Comparison of ENCODE assay signal across 11 cellular contexts in genomic region chr9:19424176-19424779, GRCh38. TPM values are rescaled to one million over a fixed set of nuclear protein-coding genes. Genes with fewer than 3 reads are reported as not detected.
A peak's percentile ranks its signal among the peaks of the same experiment; 100 is the strongest.
DNase-seq lines count a peak whose midpoint lies in the region; ATAC-seq and TF ChIP-seq lines count a peak whose summit lies in the region.
"Had no signal": no experiment of that assay in that cellular context is flagged by ENCODE, and none has a peak within 500 bp of the region (broad histone marks: within the 10 kb centered on the region; RNA-seq: fewer than 3 reads in every experiment).

No MANE protein-coding gene starts in this region.

- ATAC-seq in GM18502 (IDR thresholded peaks at IDR 0.05; ENCODE audit: poor library complexity, unreplicated experiment) (peak; percentile 92), GM21526 (IDR thresholded peaks at IDR 0.05; ENCODE audit: low FRiP score, unreplicated experiment) (peak; percentile 85), HG03103 (IDR thresholded peaks at IDR 0.05; ENCODE audit: low read depth, unreplicated experiment) (peak; percentile 60)

- DNase-seq in fibroblast of pulmonary artery (ENCODE audit: low read depth) = peak; percentile 77
- no peak for DNase-seq in HPDE6-E6E7 (ENCODE audit: extremely low spot score)
- no peak for DNase-seq in activated CD8-positive, alpha-beta memory T cell treated with anti-CD3 and anti-CD28 coated beads, Interleukin-2, amount 50 U/mL, for 48 hours
- DNase-seq in mucosa of gallbladder (ENCODE audit: low spot score) = no peak
- no peak for DNase-seq in NCI-H1417 treated with DMSO at 0.1 percent for 48 hours (lab: John Stamatoyannopoulos, UW)
- DNase-seq: AML-193, brain microvascular endothelial cell, erythroblast had no signal

- H3K4me3 ChIP-seq in fibroblast of pulmonary artery (replicated peaks; ENCODE audit: low read depth, low read length) = no peak overlapping the region

- no peak for TF ChIP-seq CTCF in fibroblast of pulmonary artery (IDR thresholded peaks at IDR 0.05; ENCODE audit: low read length, missing control alignments)

RNA-seq across cellular contexts. Expression of gene ACER2, which starts 15.5 kb away (rescaled TPM):
- total RNA-seq in mucosa of gallbladder = 3.4 TPM

RNA-seq across cellular contexts. Expression of gene RPS6, which starts 44.2 kb away (rescaled TPM):
- total RNA-seq in mucosa of gallbladder = 1,319 TPM
